In genomic region chr1:15389828-15390227, GRCh38 we compare ENCODE assay signal across 5 cellular contexts. TPM values are rescaled to one million over a fixed set of nuclear protein-coding genes. Genes with fewer than 3 reads are reported as not detected.
"Had no signal": no experiment of that assay in that cellular context is flagged by ENCODE, and none has a peak within 500 bp of the region (broad histone marks: within the 10 kb centered on the region; RNA-seq: fewer than 3 reads in every experiment).

No MANE protein-coding gene starts in this region.

RNA-seq across cellular contexts. Expression of gene CTRC, which starts 48.4 kb away (rescaled TPM):
- total RNA-seq: stomach, temporal lobe, ureter, urinary bladder, vagina had no signal
